10 cellular contexts compared by ENCODE assay signal in the genomic region with DNA sequence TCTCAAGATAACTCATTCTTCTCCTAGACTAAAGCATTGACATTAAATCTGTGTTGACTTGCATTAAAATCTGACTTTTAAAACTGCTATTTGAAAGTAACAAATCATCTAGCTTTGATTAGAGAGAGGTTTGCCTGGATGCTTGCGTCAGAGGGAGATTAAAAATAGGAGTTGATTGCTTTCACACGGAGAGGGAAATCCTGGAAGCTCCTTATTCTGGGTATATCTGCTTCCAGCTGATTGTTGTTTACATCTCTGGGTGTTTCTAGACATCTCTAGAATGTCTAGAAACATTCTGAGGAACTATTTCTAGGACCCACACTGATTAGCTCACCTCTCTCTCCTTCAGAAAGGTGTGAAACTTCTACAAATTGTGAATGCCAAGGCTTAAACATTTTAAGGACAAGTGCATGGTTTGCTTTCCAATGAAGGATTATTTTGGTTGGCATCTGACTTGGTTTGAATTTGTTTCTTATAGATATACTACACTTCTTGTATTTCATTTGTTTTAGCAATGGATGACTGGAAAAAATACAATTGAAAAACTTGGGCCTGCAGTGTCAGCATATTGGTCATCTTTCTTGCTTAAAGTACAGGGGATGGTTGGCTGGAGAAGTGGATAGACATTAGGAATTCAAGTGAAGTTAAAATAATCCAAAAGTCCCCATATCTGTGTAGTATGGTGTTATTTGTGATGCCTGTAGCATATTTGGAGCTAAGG. TPM values are rescaled to one million over a fixed set of nuclear protein-coding genes. Genes with fewer than 3 reads are reported as not detected.
DNase-seq lines count a peak whose midpoint lies in the region; ATAC-seq and TF ChIP-seq lines count a peak whose summit lies in the region.
"Had no signal": no experiment of that assay in that cellular context is flagged by ENCODE, and none has a peak within 500 bp of the region (broad histone marks: within the 10 kb centered on the region; RNA-seq: fewer than 3 reads in every experiment).

No MANE protein-coding gene starts in this region.

- ATAC-seq in activated naive CD8-positive, alpha-beta T cell treated with anti-CD3 and anti-CD28 coated beads, Interleukin-2, amount 10 ng/mL, durations not matched to agents 7 days and 5 days (ENCODE audit: low read depth) = no peak
- ATAC-seq in stimulated activated effector memory CD8-positive, alpha-beta T cell treated with anti-CD3 and anti-CD28 coated beads, Interleukin-12 subunit alpha, Interleukin-12 subunit beta, amount 100 ng/mL, for 72 hours = no peak
- ATAC-seq in HG02588 (IDR thresholded peaks at IDR 0.05; ENCODE audit: unreplicated experiment) = no peak

- H3K36me3 Mint-ChIP-seq in activated naive CD8-positive, alpha-beta T cell treated with anti-CD3 and anti-CD28 coated beads, Interleukin-2, amount 10 ng/mL, durations not matched to agents 7 days and 5 days = peaks cover 5% of the 10 kb centered on the region
- no peaks in the 10 kb centered on the region for H3K36me3 Mint-ChIP-seq in stimulated activated effector memory CD8-positive, alpha-beta T cell treated with anti-CD3 and anti-CD28 coated beads, Interleukin-12 subunit alpha, Interleukin-12 subunit beta, amount 100 ng/mL, for 72 hours

- DNase-seq in NCI-H82 (lab: John Stamatoyannopoulos, UW) (peak; percentile 43), NCI-H82 treated with DMSO at 0.1 percent for 48 hours (lab: John Stamatoyannopoulos, UW; ENCODE audit: unreplicated experiment) (no peak), HPDE6-E6E7 (ENCODE audit: extremely low spot score) (no peak), GM13977 (ENCODE audit: low spot score) (no peak)
- DNase-seq in activated naive CD8-positive, alpha-beta T cell treated with anti-CD3 and anti-CD28 coated beads, Interleukin-2, amount 10 ng/mL, durations not matched to agents 7 days and 5 days = no peak
- DNase-seq in stimulated activated effector memory CD8-positive, alpha-beta T cell treated with anti-CD3 and anti-CD28 coated beads, Interleukin-12 subunit alpha, Interleukin-12 subunit beta, amount 100 ng/mL, for 72 hours (ENCODE audit: low spot score in 2 of 2) = no peak
- DNase-seq: NCI-H2029 had no signal

- H3K27ac Mint-ChIP-seq in activated naive CD8-positive, alpha-beta T cell treated with anti-CD3 and anti-CD28 coated beads, Interleukin-2, amount 10 ng/mL, durations not matched to agents 7 days and 5 days = peak overlapping the region; percentile 60
- peak overlapping the region; percentile 6 for H3K27ac Mint-ChIP-seq in stimulated activated effector memory CD8-positive, alpha-beta T cell treated with anti-CD3 and anti-CD28 coated beads, Interleukin-12 subunit alpha, Interleukin-12 subunit beta, amount 100 ng/mL, for 72 hours

- POLR2A ChIA-PET in activated naive CD8-positive, alpha-beta T cell treated with anti-CD3 and anti-CD28 coated beads, Interleukin-2, amount 10 ng/mL, durations not matched to agents 7 days and 5 days (lab: Charles Lee) = interaction anchor here (1.1 to 3.2 kb wide), 6 partner anchors 8 to 257 kb away, joined by 4 to 22 read pairs (median 12); partner anchors contain the start of gene ATF1

- H3K9me3 ChIP-seq in iPS-20b (ENCODE audit: insufficient read depth, low read depth, low read length) = no peaks in the 10 kb centered on the region

- H3K4me3 ChIP-seq in iPS-20b (ENCODE audit: low read length) = peak overlapping the region; percentile 87; the same call in 1 of the 2 replicates

- no peaks in the 10 kb centered on the region for H3K27me3 ChIP-seq in iPS-20b (ENCODE audit: insufficient read depth, low read length)

- H3K4me1 ChIP-seq in iPS-20b (ENCODE audit: insufficient read depth, low read length) = peaks cover 8% of the 10 kb centered on the region; the same call in 1 of the 2 replicates

- no peaks in the 10 kb centered on the region for H3K9me3 Mint-ChIP-seq in activated naive CD8-positive, alpha-beta T cell treated with anti-CD3 and anti-CD28 coated beads, Interleukin-2, amount 10 ng/mL, durations not matched to agents 7 days and 5 days
- H3K9me3 Mint-ChIP-seq in stimulated activated effector memory CD8-positive, alpha-beta T cell treated with anti-CD3 and anti-CD28 coated beads, Interleukin-12 subunit alpha, Interleukin-12 subunit beta, amount 100 ng/mL, for 72 hours = no peaks in the 10 kb centered on the region

- no peaks in the 10 kb centered on the region for H3K36me3 ChIP-seq in iPS-20b (ENCODE audit: insufficient read depth, low read depth, low read length)

- H3K4me1 Mint-ChIP-seq in activated naive CD8-positive, alpha-beta T cell treated with anti-CD3 and anti-CD28 coated beads, Interleukin-2, amount 10 ng/mL, durations not matched to agents 7 days and 5 days = peaks cover 47% of the 10 kb centered on the region
- H3K4me1 Mint-ChIP-seq in stimulated activated effector memory CD8-positive, alpha-beta T cell treated with anti-CD3 and anti-CD28 coated beads, Interleukin-12 subunit alpha, Interleukin-12 subunit beta, amount 100 ng/mL, for 72 hours = peaks cover 41% of the 10 kb centered on the region

- no peak overlapping the region for H3K27ac ChIP-seq in iPS-20b (ENCODE audit: low read length)
- H3K27ac ChIP-seq: 22Rv1 had no signal

- in situ Hi-C loops in GM13977 (cut with MboI; ENCODE audit: low pct_unique_long_range_greater_than_20kb, low sequenced_read_pairs, unreplicated experiment) = loop anchor here (10.0 to 25.0 kb wide), 2 partner anchors 128 to 830 kb away; partner anchors contain the start of gene CELA1

- peak overlapping the region; percentile 7; the same call in 1 of the 2 replicates for H3K9ac ChIP-seq in iPS-20b (ENCODE audit: low read depth, low read length)

- no peak for TF ChIP-seq CTCF in GM13977 (IDR thresholded peaks at IDR 0.05; ENCODE audit: extremely low read depth, insufficient read depth, missing control alignments)

- H3K4me3 Mint-ChIP-seq in activated naive CD8-positive, alpha-beta T cell treated with anti-CD3 and anti-CD28 coated beads, Interleukin-2, amount 10 ng/mL, durations not matched to agents 7 days and 5 days = peak overlapping the region; percentile 94
- peak overlapping the region; percentile 89 for H3K4me3 Mint-ChIP-seq in stimulated activated effector memory CD8-positive, alpha-beta T cell treated with anti-CD3 and anti-CD28 coated beads, Interleukin-12 subunit alpha, Interleukin-12 subunit beta, amount 100 ng/mL, for 72 hours

- H3K27me3 Mint-ChIP-seq in activated naive CD8-positive, alpha-beta T cell treated with anti-CD3 and anti-CD28 coated beads, Interleukin-2, amount 10 ng/mL, durations not matched to agents 7 days and 5 days = no peaks in the 10 kb centered on the region

RNA-seq across cellular contexts. Expression of gene DIP2B, which starts 2.1 kb away (rescaled TPM):
- total RNA-seq in activated naive CD8-positive, alpha-beta T cell treated with anti-CD3 and anti-CD28 coated beads, Interleukin-2, amount 10 ng/mL, durations not matched to agents 7 days and 5 days = 10 to 100 TPM; 19.5 to 21.3 TPM
